ENCODE assay signal across 21 cellular contexts in genomic region chr3:114274929-114275328, GRCh38. TPM values are rescaled to one million over a fixed set of nuclear protein-coding genes. Genes with fewer than 3 reads are reported as not detected.
A peak's percentile ranks its signal among the peaks of the same experiment; 100 is the strongest.
DNase-seq lines count a peak whose midpoint lies in the region; ATAC-seq, FAIRE-seq and TF ChIP-seq lines count a peak whose summit lies in the region.
"Had no signal": no experiment of that assay in that cellular context is flagged by ENCODE, and none has a peak within 500 bp of the region (broad histone marks: within the 10 kb centered on the region; RNA-seq: fewer than 3 reads in every experiment).

No MANE protein-coding gene starts in this region.

- no CpG with 5 or more reads among the region's 1 CpG for WGBS in HepG2 (ENCODE audit: low lambda C conversion rate)
- no CpG with 5 or more reads among the region's 1 CpG for WGBS in right lobe of liver (ENCODE audit: insufficient coverage, low coverage, low lambda C conversion rate, missing lambda C conversion rate)

- H3K4me3 ChIP-seq in HepG2 (replicated peaks in 1 of 3; ENCODE audit: insufficient read depth in 1 of 3, low read depth in 2 of 3, low read length in 3 of 3) (no peak overlapping the region), right lobe of liver (no peak overlapping the region)

- no peak overlapping the region for H3K27ac ChIP-seq in HepG2 (ENCODE audit: extremely low read length, insufficient read depth, low read length)
- no peak overlapping the region for H3K27ac ChIP-seq in right lobe of liver

- BruUV-seq in HepG2 (replicated peaks; lab: Mats Ljungman, UMichigan): no TSS peak

- H3K9me3 Mint-ChIP-seq in stimulated activated naive B cell treated with anti-CD40 and anti-IgM and Interleukin-4, amounts not matched to agents 10 μg/mL and 1 μg/mL and 100 μg/mL, for 72 hours: peaks cover 8 to 13% of the 10 kb centered on the region in 2 donors
- peaks cover 4% of the 10 kb centered on the region for H3K9me3 Mint-ChIP-seq in type B pancreatic cell

- H4K20me1 ChIP-seq in HepG2 (ENCODE audit: insufficient read depth, low read length): no peaks in the 10 kb centered on the region

- H3K36me3 ChIP-seq in HepG2 (replicated peaks in 1 of 2; ENCODE audit: control insufficient read depth in 1 of 2, insufficient read depth in 2 of 2, low read length in 2 of 2): no peaks in the 10 kb centered on the region
- no peaks in the 10 kb centered on the region for H3K36me3 ChIP-seq in right lobe of liver

- no peak for TF ChIP-seq RAD21 in HepG2 (CRISPR knock-in tag; IDR thresholded peaks at IDR 0.05)

- H3K4me3 Mint-ChIP-seq in stimulated activated naive B cell treated with anti-CD40 and anti-IgM and Interleukin-4, amounts not matched to agents 10 μg/mL and 1 μg/mL and 100 μg/mL, for 72 hours: no peak overlapping the region
- no peak overlapping the region for H3K4me3 Mint-ChIP-seq in type B pancreatic cell
- H3K4me3 Mint-ChIP-seq: activated CD8-positive, alpha-beta memory T cell treated with anti-CD3 and anti-CD28 coated beads, Interleukin-2, amount 10 ng/mL, durations not matched to agents 7 days and 5 days; activated naive CD8-positive, alpha-beta T cell; naive B cell had no signal

- CTCF ChIA-PET in HepG2 (lab: Yijun Ruan, JAX; ENCODE audit: low intra/inter-chr PET ratio, low total read pairs): no interaction called here

- no peaks in the 10 kb centered on the region for H3K27me3 Mint-ChIP-seq in stimulated activated naive B cell treated with anti-CD40 and anti-IgM and Interleukin-4, amounts not matched to agents 10 μg/mL and 1 μg/mL and 100 μg/mL, for 72 hours
- H3K27me3 Mint-ChIP-seq in type B pancreatic cell: no peaks in the 10 kb centered on the region
- H3K27me3 Mint-ChIP-seq: activated CD8-positive, alpha-beta memory T cell treated with anti-CD3 and anti-CD28 coated beads, Interleukin-2, amount 10 ng/mL, durations not matched to agents 7 days and 5 days; activated naive CD8-positive, alpha-beta T cell had no signal

- H3K9me3 ChIP-seq in HepG2 (ENCODE audit: low read length) (no peaks in the 10 kb centered on the region), right lobe of liver (no peaks in the 10 kb centered on the region)

- FAIRE-seq in HepG2 (lab: Jason Lieb, UNC): no peak

- TF ChIP-seq CTCF in HepG2 (CRISPR knock-in tag; IDR thresholded peaks at IDR 0.05) (no peak), right lobe of liver (IDR thresholded peaks at IDR 0.05) (no peak), type B pancreatic cell (conservative IDR thresholded peaks at IDR 0.05) (no peak)

- TF ChIP-seq POLR2A in HepG2 (IDR thresholded peaks at IDR 0.05; ENCODE audit: insufficient read depth in 1 of 2, low read depth in 2 of 2, low read length in 2 of 2) (no peak), right lobe of liver (IDR thresholded peaks at IDR 0.05) (no peak)

- DNase-seq in HepG2 (ENCODE audit: low spot score): no peak
- DNase-seq in right lobe of liver: no peak
- DNase-seq in RPMI8226: peak; percentile 18
- peak; percentile 25 for DNase-seq in fibroblast of peridontal ligament (ENCODE audit: extremely low read depth)
- no peak for DNase-seq in stimulated activated naive B cell treated with anti-CD40 and anti-IgM and Interleukin-4, amounts not matched to agents 10 μg/mL and 1 μg/mL and 100 μg/mL, for 72 hours
- no peak for DNase-seq in nucleus accumbens (lab: John Stamatoyannopoulos, UW)
- DNase-seq in type B pancreatic cell (ENCODE audit: extremely low spot score, unreplicated experiment): no peak
- DNase-seq in mesenteric fat pad (ENCODE audit: low spot score): no peak
- DNase-seq: activated CD8-positive, alpha-beta memory T cell treated with anti-CD3 and anti-CD28 coated beads, Interleukin-2, amount 10 ng/mL, durations not matched to agents 7 days and 5 days; AML-193; left cardiac atrium; naive B cell; NCI-H1930; NCI-H69; right cardiac atrium; Right ventricle myocardium superior; stimulated activated CD4-positive, alpha-beta T cell treated with anti-CD3 and anti-CD28 coated beads, Interleukin-4, amount 100 ng/mL, for 4 hours; stimulated activated naive CD4-positive, alpha-beta T cell treated with Interleukin-2 at 50 U/mL for 16 hours; T-helper 9 cell had no signal

- POLR2A ChIA-PET in HepG2 (lab: Yijun Ruan, JAX): no interaction called here

- intact Hi-C loops in HepG2 (cut with micrococcal nuclease; ENCODE audit: unreplicated experiment) (no loop called here), right lobe of liver (cut with DNase I) (no loop called here)

- no peaks in the 10 kb centered on the region for H3K79me2 ChIP-seq in HepG2 (ENCODE audit: insufficient read depth, low read length)

- H3K27ac Mint-ChIP-seq in stimulated activated naive B cell treated with anti-CD40 and anti-IgM and Interleukin-4, amounts not matched to agents 10 μg/mL and 1 μg/mL and 100 μg/mL, for 72 hours: peak overlapping the region; percentile 62
- H3K27ac Mint-ChIP-seq in type B pancreatic cell: no peak overlapping the region
- H3K27ac Mint-ChIP-seq: activated CD8-positive, alpha-beta memory T cell treated with anti-CD3 and anti-CD28 coated beads, Interleukin-2, amount 10 ng/mL, durations not matched to agents 7 days and 5 days; naive B cell had no signal

- no peak overlapping the region for H3K4me2 ChIP-seq in HepG2 (ENCODE audit: low read depth, low read length)

- peaks cover 7 to 13% of the 10 kb centered on the region in 2 donors for H3K36me3 Mint-ChIP-seq in stimulated activated naive B cell treated with anti-CD40 and anti-IgM and Interleukin-4, amounts not matched to agents 10 μg/mL and 1 μg/mL and 100 μg/mL, for 72 hours
- no peaks in the 10 kb centered on the region for H3K36me3 Mint-ChIP-seq in type B pancreatic cell

- in situ Hi-C loops in HepG2 (cut with HindIII; ENCODE audit: extremely low pct_ligation_motif_present, low pct_unique_long_range_greater_than_20kb): no loop called here

- no peaks in the 10 kb centered on the region for H3K4me1 Mint-ChIP-seq in stimulated activated naive B cell treated with anti-CD40 and anti-IgM and Interleukin-4, amounts not matched to agents 10 μg/mL and 1 μg/mL and 100 μg/mL, for 72 hours
- no peaks in the 10 kb centered on the region for H3K4me1 Mint-ChIP-seq in type B pancreatic cell (ENCODE audit: unreplicated experiment)

- TF ChIP-seq EP300 in HepG2 (IDR thresholded peaks at IDR 0.05; ENCODE audit: low read depth in 2 of 2, low read length in 2 of 2): no peak
- no peak for TF ChIP-seq EP300 in HepG2 (CRISPR knock-in tag; IDR thresholded peaks at IDR 0.05; ENCODE audit: borderline replicate concordance)

- H2AFZ ChIP-seq in HepG2 (ENCODE audit: low read length): no peak overlapping the region

- H3K4me1 ChIP-seq in HepG2 (ENCODE audit: insufficient read depth, low read length): no peaks in the 10 kb centered on the region
- no peaks in the 10 kb centered on the region for H3K4me1 ChIP-seq in right lobe of liver

- H3K9ac ChIP-seq in HepG2 (ENCODE audit: insufficient read depth, low read depth, low read length): no peak overlapping the region

- peak; percentile 37; the same call in 1 of the 3 replicates for ATAC-seq in HepG2
- no peak for ATAC-seq in right lobe of liver
- no peak for ATAC-seq in stimulated activated naive B cell treated with anti-CD40 and anti-IgM and Interleukin-4, amounts not matched to agents 10 μg/mL and 1 μg/mL and 100 μg/mL, for 72 hours (replicated peaks)
- ATAC-seq: activated CD8-positive, alpha-beta memory T cell treated with anti-CD3 and anti-CD28 coated beads, Interleukin-2, amount 10 ng/mL, durations not matched to agents 7 days and 5 days; left cardiac atrium; right cardiac atrium had no signal

- no peaks in the 10 kb centered on the region for H3K27me3 ChIP-seq in HepG2 (ENCODE audit: control insufficient read depth in 1 of 2, insufficient read depth in 2 of 2, low read length in 2 of 2)
- H3K27me3 ChIP-seq in right lobe of liver: no peaks in the 10 kb centered on the region

RNA-seq across cellular contexts. Expression of gene TIGIT, which starts 18.9 kb away (rescaled TPM):
- total RNA-seq in HepG2 (2016; rRNA removed; fragmentation: Illumina TruSeq; extraction: Trizol) (not detected in 2 replicates), right lobe of liver (1 to 10 TPM in 1 of 6 experiments, under 1 TPM in 5; 0.09 to 1.2 (median 0.30) TPM), type B pancreatic cell (ENCODE audit: low replicate concordance) (not detected in 2 replicates), mesenteric fat pad (0.42 TPM)
- total RNA-seq in HepG2 (2016; cell fraction: cytosol; rRNA removed; fragmentation: Illumina TruSeq; extraction: Trizol; ENCODE audit: low read depth): not detected in 2 replicates
- not detected in 2 replicates for total RNA-seq in HepG2 (2016; cell fraction: insoluble cytoplasmic fraction; rRNA removed; fragmentation: Illumina TruSeq; extraction: Trizol)
- total RNA-seq in HepG2 (2016; cell fraction: membrane; rRNA removed; fragmentation: Illumina TruSeq; extraction: Trizol): not detected in 2 replicates
- total RNA-seq in HepG2 (2016; cell fraction: nucleus; rRNA removed; fragmentation: Illumina TruSeq; extraction: Trizol): not detected in 2 replicates
- polyA plus RNA-seq in HepG2 (2011; rRNA removed): not detected in 2 replicates
- polyA plus RNA-seq in HepG2 (2011; cell fraction: cytosol; rRNA removed): not detected in 2 replicates
- polyA plus RNA-seq in HepG2 (2011; cell fraction: nucleus; rRNA removed): not detected in 2 replicates
- not detected in 2 replicates for polyA plus RNA-seq in HepG2 (2012)
- not detected in 2 replicates for polyA plus RNA-seq in HepG2 (2016; cell fraction: cytosol; fragmentation: Illumina TruSeq; extraction: Trizol; ENCODE audit: low read depth)
- polyA plus RNA-seq in HepG2 (2016; cell fraction: insoluble cytoplasmic fraction; fragmentation: Illumina TruSeq; extraction: Trizol; ENCODE audit: low read depth): not detected in 2 replicates
- polyA plus RNA-seq in HepG2 (2016; cell fraction: membrane; fragmentation: Illumina TruSeq; extraction: Trizol; ENCODE audit: low read depth): not detected in 2 replicates
- not detected in 2 replicates for polyA plus RNA-seq in HepG2 (2016; cell fraction: nucleus; fragmentation: Illumina TruSeq; extraction: Trizol; ENCODE audit: insufficient read depth, low read depth)
- 0.05 TPM in 1 of 2 replicates, not detected in the other for polyA minus RNA-seq in HepG2 (2011; rRNA and poly(A)+ RNA removed; ENCODE audit: low replicate concordance)
- not detected in 2 replicates for polyA minus RNA-seq in HepG2 (2011; cell fraction: cytosol; rRNA and poly(A)+ RNA removed)
- polyA minus RNA-seq in HepG2 (2011; cell fraction: nucleus; rRNA and poly(A)+ RNA removed): not detected in 2 replicates
- total RNA-seq: dermis microvascular lymphatic vessel endothelial cell, Right ventricle myocardium superior had no signal

RNA-seq across cellular contexts. Expression of gene ZNF80, which starts 37.6 kb away (rescaled TPM):
- total RNA-seq in HepG2 (2016; rRNA removed; fragmentation: Illumina TruSeq; extraction: Trizol) (not detected in 2 replicates), right lobe of liver (not detected), type B pancreatic cell (ENCODE audit: low replicate concordance) (not detected in 2 replicates), mesenteric fat pad (not detected)
- not detected in 2 replicates for total RNA-seq in HepG2 (2016; cell fraction: cytosol; rRNA removed; fragmentation: Illumina TruSeq; extraction: Trizol; ENCODE audit: low read depth)
- total RNA-seq in HepG2 (2016; cell fraction: insoluble cytoplasmic fraction; rRNA removed; fragmentation: Illumina TruSeq; extraction: Trizol): not detected in 2 replicates
- not detected in 2 replicates for total RNA-seq in HepG2 (2016; cell fraction: membrane; rRNA removed; fragmentation: Illumina TruSeq; extraction: Trizol)
- total RNA-seq in HepG2 (2016; cell fraction: nucleus; rRNA removed; fragmentation: Illumina TruSeq; extraction: Trizol): not detected in 2 replicates
- polyA plus RNA-seq in HepG2 (2011; rRNA removed): 0.03 TPM in 1 of 2 replicates, not detected in the other
- polyA plus RNA-seq in HepG2 (2011; cell fraction: cytosol; rRNA removed): not detected in 2 replicates
- polyA plus RNA-seq in HepG2 (2011; cell fraction: nucleus; rRNA removed): not detected in 2 replicates
- not detected in 2 replicates for polyA plus RNA-seq in HepG2 (2012)
- polyA plus RNA-seq in HepG2 (2016; cell fraction: cytosol; fragmentation: Illumina TruSeq; extraction: Trizol; ENCODE audit: low read depth): not detected in 2 replicates
- polyA plus RNA-seq in HepG2 (2016; cell fraction: insoluble cytoplasmic fraction; fragmentation: Illumina TruSeq; extraction: Trizol; ENCODE audit: low read depth): not detected in 2 replicates
- polyA plus RNA-seq in HepG2 (2016; cell fraction: membrane; fragmentation: Illumina TruSeq; extraction: Trizol; ENCODE audit: low read depth): not detected in 2 replicates
- not detected in 2 replicates for polyA plus RNA-seq in HepG2 (2016; cell fraction: nucleus; fragmentation: Illumina TruSeq; extraction: Trizol; ENCODE audit: insufficient read depth, low read depth)
- polyA minus RNA-seq in HepG2 (2011; rRNA and poly(A)+ RNA removed; ENCODE audit: low replicate concordance): 0.14 TPM in 1 of 2 replicates, not detected in the other
- not detected in 2 replicates for polyA minus RNA-seq in HepG2 (2011; cell fraction: cytosol; rRNA and poly(A)+ RNA removed)
- not detected in 2 replicates for polyA minus RNA-seq in HepG2 (2011; cell fraction: nucleus; rRNA and poly(A)+ RNA removed)
- total RNA-seq: dermis microvascular lymphatic vessel endothelial cell, left cardiac atrium, right cardiac atrium, Right ventricle myocardium superior had no signal
- polyA plus RNA-seq: right cardiac atrium had no signal

Comparison
In these comparisons a context has a peak if more than half of its experiments do, and no peak if none do; other contexts are left out.
1. DNase-seq: peak in RPMI8226 (single experiment) and fibroblast of peridontal ligament (single experiment); none in HepG2 (single experiment), right lobe of liver (0 of 3), stimulated activated naive B cell treated with anti-CD40 and anti-IgM and Interleukin-4, amounts not matched to agents 10 μg/mL and 1 μg/mL and 100 μg/mL, for 72 hours (single experiment), nucleus accumbens (0 of 56), type B pancreatic cell (single experiment) and mesenteric fat pad (single experiment).